In the genomic region with DNA sequence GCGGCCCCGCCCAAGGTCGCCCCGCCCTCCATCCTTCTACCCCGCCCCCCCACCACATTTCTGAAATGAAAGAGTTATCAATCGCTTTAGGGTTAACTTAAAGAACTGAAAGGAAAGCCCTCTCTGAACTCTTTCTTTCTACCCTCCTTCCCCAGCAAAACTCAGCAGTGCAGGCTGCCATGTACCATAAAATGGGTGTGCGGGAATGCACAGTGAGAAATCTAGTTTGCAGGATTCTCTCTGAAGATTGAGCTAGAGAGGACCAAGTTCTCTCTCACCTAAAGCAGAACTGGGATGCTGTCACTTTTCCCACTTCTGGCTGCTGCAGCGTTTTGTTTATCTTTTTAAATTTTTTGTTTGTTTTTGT, we compare ENCODE assay signal across 8 cellular contexts.
DNase-seq lines count a peak whose midpoint lies in the region; FAIRE-seq and TF ChIP-seq lines count a peak whose summit lies in the region.

No MANE protein-coding gene starts in this region.

- peak overlapping the region; percentile 54 for H3K27ac Mint-ChIP-seq in chondrocyte (ENCODE audit: unreplicated experiment)

- H3K4me3 ChIP-seq in A673 (ENCODE audit: low read depth, low read length, poor library complexity, severe bottlenecking) (peak overlapping the region; percentile 45), muscle layer of duodenum (ENCODE audit: low read depth in 1 of 2, low read length in 2 of 2) (peak overlapping the region; percentile 79 to 87)

- H3K4me1 ChIP-seq in A673 (ENCODE audit: insufficient read depth, low read length, poor library complexity, severe bottlenecking) (no peaks in the 10 kb centered on the region), muscle layer of duodenum (ENCODE audit: control insufficient read depth in 1 of 2, insufficient read depth in 2 of 2, low read length in 2 of 2) (peaks cover 0 to 3% of the 10 kb centered on the region in 2 donors)

- H3K9me3 ChIP-seq in A673 (ENCODE audit: low read depth, low read length, poor library complexity, severe bottlenecking) (no peaks in the 10 kb centered on the region), muscle layer of duodenum (ENCODE audit: control insufficient read depth in 1 of 2, low read length in 2 of 2) (no peaks in the 10 kb centered on the region)

- no peak for TF ChIP-seq POLR2A in erythroblast (IDR thresholded peaks at IDR 0.05; ENCODE audit: low read length)

- intact Hi-C loops in A673 (cut with micrococcal nuclease; ENCODE audit: unreplicated experiment) = no loop called here

- no peaks in the 10 kb centered on the region for H3K9me3 Mint-ChIP-seq in chondrocyte (ENCODE audit: low read depth)

- H3K36me3 Mint-ChIP-seq in chondrocyte (ENCODE audit: low read depth) = no peaks in the 10 kb centered on the region

- H3K36me3 ChIP-seq in A673 (ENCODE audit: insufficient read depth, low read length, poor library complexity, severe bottlenecking) (no peaks in the 10 kb centered on the region), muscle layer of duodenum (ENCODE audit: control insufficient read depth in 1 of 2, insufficient read depth in 2 of 2, low read length in 2 of 2) (no peaks in the 10 kb centered on the region)

- H3K27ac ChIP-seq in A673 (ENCODE audit: low read depth, low read length, poor library complexity, severe bottlenecking) (no peak overlapping the region), muscle layer of duodenum (ENCODE audit: low read length) (no peak overlapping the region)

- FAIRE-seq in HTR-8/SVneo (lab: Jason Lieb, UNC) = no peak

- CTCF ChIA-PET in A673 (lab: Charles Lee) = no interaction called here

- H3K27me3 Mint-ChIP-seq in chondrocyte (ENCODE audit: low read depth) = no peaks in the 10 kb centered on the region

- H3K27me3 ChIP-seq in A673 (replicated peaks; ENCODE audit: insufficient read depth, low read depth, low read length, poor library complexity) (peaks cover 42% of the 10 kb centered on the region), muscle layer of duodenum (ENCODE audit: low read depth, low read length) (peaks cover 3% of the 10 kb centered on the region)

- POLR2A ChIA-PET in A673 (lab: Charles Lee; ENCODE audit: low non-redundant PET) = no interaction called here

- no TSS peak for BruUV-seq in A673 (replicated peaks; lab: Mats Ljungman, UMichigan)

- H3K4me1 Mint-ChIP-seq in chondrocyte (ENCODE audit: low read depth) = peaks cover 8% of the 10 kb centered on the region

- TF ChIP-seq CTCF in A673 (conservative IDR thresholded peaks at IDR 0.05; ENCODE audit: low read depth, low read length) = no peak
- TF ChIP-seq CTCF in chondrocyte (IDR thresholded peaks at IDR 0.05) = peak; percentile 2

- H3K4me3 Mint-ChIP-seq in chondrocyte (ENCODE audit: unreplicated experiment) = peak overlapping the region; percentile 89

- no peak for DNase-seq in A673 (ENCODE audit: low spot score)
- peak; percentile 18 for DNase-seq in HTR-8/SVneo (ENCODE audit: insufficient read length, low spot score)
- DNase-seq in chondrocyte (ENCODE audit: low spot score) = no peak
- no peak for DNase-seq in effector CD8-positive, alpha-beta T cell (lab: John Stamatoyannopoulos, UW)
- DNase-seq in erythroblast (lab: John Stamatoyannopoulos, UW) = no peak
- no peak for DNase-seq in SKM-1 treated with dmso at 0.1 percent for 144 hours (lab: John Stamatoyannopoulos, UW; ENCODE audit: unreplicated experiment)
- no peak for DNase-seq in NCI-H2196 (lab: John Stamatoyannopoulos, UW; ENCODE audit: unreplicated experiment)
